8 cellular contexts compared by ENCODE assay signal in genomic region chr12:104137902-104138746, GRCh38. TPM values are rescaled to one million over a fixed set of nuclear protein-coding genes. Genes with fewer than 3 reads are reported as not detected.
DNase-seq lines count a peak whose midpoint lies in the region; ATAC-seq, FAIRE-seq and TF ChIP-seq lines count a peak whose summit lies in the region.

NFYB (minus strand) TSS chr12:104138210; CDS start chr12:104135453, 2,757 bp downstream.

- H3K27me3 ChIP-seq in bronchial epithelial cell (ENCODE audit: control insufficient read depth, insufficient read depth, low read length), result no peaks in the 10 kb centered on the region

- ATAC-seq in GM18873 (IDR thresholded peaks at IDR 0.05; ENCODE audit: low FRiP score, unreplicated experiment) (peak; percentile 91), HG03139 (IDR thresholded peaks at IDR 0.05; ENCODE audit: unreplicated experiment) (peak; percentile 92)

- peak; percentile 99 for DNase-seq in ACHN
- DNase-seq in NCI-H2227 (lab: John Stamatoyannopoulos, UW; ENCODE audit: unreplicated experiment), result peak; percentile 97
- DNase-seq in bronchial epithelial cell (ENCODE audit: low read depth), result peak; percentile 93
- peak; percentile 97 for DNase-seq in iPS-NIHi7 (ENCODE audit: extremely low spot score)
- peak; percentile 86 for DNase-seq in smooth muscle cell of the brain vasculature (ENCODE audit: low read depth, low spot score)

- peaks cover 1% of the 10 kb centered on the region for H3K36me3 ChIP-seq in bronchial epithelial cell (ENCODE audit: control insufficient read depth, insufficient read depth, low read length)

- in situ Hi-C loops in ACHN (cut with HindIII; ENCODE audit: low pct_ligation_motif_present, low pct_unique_long_range_greater_than_20kb, low sequenced_read_pairs), result no loop called here

- no peak for FAIRE-seq in bronchial epithelial cell (lab: Jason Lieb, UNC)

- TF ChIP-seq CTCF in WI38 (IDR thresholded peaks at IDR 0.05; ENCODE audit: low read depth, low read length) (no peak), bronchial epithelial cell (IDR thresholded peaks at IDR 0.05; ENCODE audit: insufficient read depth, low read length, severe bottlenecking) (no peak)

- H3K4me3 ChIP-seq in WI38 (ENCODE audit: low read depth, low read length) (peak within 1 kb of the TSS; percentile 81), bronchial epithelial cell (ENCODE audit: low read depth, low read length) (peak within 1 kb of the TSS; percentile 61)

RNA-seq across cellular contexts. Expression of gene NFYB, which starts in this region (rescaled TPM):
- total RNA-seq in bronchial epithelial cell, result 21.1 and 27.1 TPM in 2 replicates

Comparison
In these comparisons a context has a peak if more than half of its experiments do, and no peak if none do; other contexts are left out.
1. Peak in every context shown above with its lines: DNase-seq, ATAC-seq and H3K4me3 ChIP-seq.